In the genomic region with DNA sequence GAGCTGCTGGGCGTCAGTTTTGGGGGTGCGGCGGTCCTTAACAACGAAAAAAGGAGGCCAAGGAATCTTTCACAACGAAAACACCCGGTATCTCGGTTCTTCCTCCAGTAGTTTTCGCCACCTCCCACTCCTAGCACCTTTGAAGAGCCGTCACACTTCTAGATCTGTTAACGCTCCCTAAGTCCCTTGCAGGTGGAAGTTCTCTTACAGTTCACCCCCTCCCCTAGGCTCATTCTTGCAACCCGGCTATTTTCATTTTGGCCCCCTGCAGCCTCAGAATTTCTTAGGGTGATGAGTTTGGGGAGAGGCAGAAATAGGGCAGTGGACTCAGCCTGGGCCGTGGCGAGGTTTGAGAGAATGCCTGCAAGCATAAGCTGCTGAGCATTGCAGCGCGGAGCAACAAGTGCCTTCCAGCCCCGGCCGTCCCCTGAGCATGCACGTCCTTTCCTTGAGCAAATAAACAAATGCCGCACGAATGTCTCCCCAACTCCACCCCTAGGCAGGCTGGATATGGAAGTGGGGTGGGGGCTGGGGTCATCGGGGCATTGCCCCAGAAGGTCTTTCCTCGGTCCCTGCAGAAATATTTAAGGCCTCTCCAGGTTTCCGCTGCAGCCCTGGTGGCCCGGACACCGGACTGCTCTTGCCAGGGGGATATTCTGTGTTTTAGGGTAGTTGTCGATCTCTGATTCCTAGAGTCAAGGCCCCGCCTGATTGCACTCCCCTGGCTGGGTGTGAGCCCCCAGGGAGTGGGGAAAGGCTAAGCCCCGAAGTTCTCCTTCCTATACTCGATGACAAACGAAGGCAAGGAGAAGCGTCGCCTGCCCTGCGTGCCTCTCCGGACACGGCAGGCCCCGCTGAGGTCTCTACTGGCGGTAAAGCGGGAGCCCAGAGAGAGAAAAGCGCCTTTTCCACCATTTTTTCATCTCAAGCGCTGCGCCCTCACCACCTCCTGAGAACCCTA, we compare ENCODE assay signal across 1 cellular context.
TF ChIP-seq lines count a peak whose summit lies in the region.

No MANE protein-coding gene starts in this region.

TF ChIP-seq in endothelial cell of umbilical vein, 7 proteins besides CTCF, POLR2A, EP300 and RAD21:
- TF ChIP-seq GATA2 (IDR thresholded peaks at IDR 0.05; ENCODE audit: insufficient read depth, insufficient read length, low read depth, low read length) (no peak), MYC (IDR thresholded peaks at IDR 0.05; ENCODE audit: low read depth, low read length) (no peak), POLR2AphosphoS5 (IDR thresholded peaks at IDR 0.05; ENCODE audit: insufficient read depth, low read depth, low read length) (no peak), EZH2 (IDR thresholded peaks at IDR 0.05; ENCODE audit: borderline replicate concordance, low read depth, low read length, severe bottlenecking) (peak; percentile 66), FOS (IDR thresholded peaks at IDR 0.05; ENCODE audit: borderline replicate concordance, insufficient read depth, low read length) (no peak)
